1 cellular context compared by ENCODE assay signal in genomic region chr11:112086422-112087191, GRCh38.
TF ChIP-seq lines count a peak whose summit lies in the region.

Gene SDHD (plus strand): TSS chr11:112086873. CDS start chr11:112086908, 35 bp downstream.
A gene with protein sequence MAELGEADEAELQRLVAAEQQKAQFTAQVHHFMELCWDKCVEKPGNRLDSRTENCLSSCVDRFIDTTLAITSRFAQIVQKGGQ (minus strand): TSS chr11:112086756. CDS start chr11:112086723, 33 bp downstream.

TF ChIP-seq in HepG2, 621 proteins besides CTCF, POLR2A, EP300 and RAD21 (continued from another document and continues in another):
- TF ChIP-seq ZNF800 (CRISPR knock-in tag; IDR thresholded peaks at IDR 0.05): no peak
- no peak for TF ChIP-seq CREB3 (CRISPR knock-in tag; IDR thresholded peaks at IDR 0.05)
- peak; percentile 98 for TF ChIP-seq GATAD1 (CRISPR knock-in tag; IDR thresholded peaks at IDR 0.05)
- peak; percentile 93 for TF ChIP-seq HOXA3 (CRISPR knock-in tag; IDR thresholded peaks at IDR 0.05)
- TF ChIP-seq CENPX (CRISPR knock-in tag; IDR thresholded peaks at IDR 0.05): no peak
- no peak for TF ChIP-seq BHLHE40 (IDR thresholded peaks at IDR 0.05; ENCODE audit: low read length)
- TF ChIP-seq ZNF326 (CRISPR knock-in tag; IDR thresholded peaks at IDR 0.05; ENCODE audit: borderline replicate concordance): no peak
- TF ChIP-seq, protein P1, sequence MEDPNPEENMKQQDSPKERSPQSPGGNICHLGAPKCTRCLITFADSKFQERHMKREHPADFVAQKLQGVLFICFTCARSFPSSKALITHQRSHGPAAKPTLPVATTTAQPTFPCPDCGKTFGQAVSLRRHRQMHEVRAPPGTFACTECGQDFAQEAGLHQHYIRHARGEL (CRISPR knock-in tag; IDR thresholded peaks at IDR 0.05): no peak
- no peak for TF ChIP-seq RCOR2 (CRISPR knock-in tag; IDR thresholded peaks at IDR 0.05)
- no peak for TF ChIP-seq ZNF597 (CRISPR knock-in tag; IDR thresholded peaks at IDR 0.05)
- TF ChIP-seq, protein P2, sequence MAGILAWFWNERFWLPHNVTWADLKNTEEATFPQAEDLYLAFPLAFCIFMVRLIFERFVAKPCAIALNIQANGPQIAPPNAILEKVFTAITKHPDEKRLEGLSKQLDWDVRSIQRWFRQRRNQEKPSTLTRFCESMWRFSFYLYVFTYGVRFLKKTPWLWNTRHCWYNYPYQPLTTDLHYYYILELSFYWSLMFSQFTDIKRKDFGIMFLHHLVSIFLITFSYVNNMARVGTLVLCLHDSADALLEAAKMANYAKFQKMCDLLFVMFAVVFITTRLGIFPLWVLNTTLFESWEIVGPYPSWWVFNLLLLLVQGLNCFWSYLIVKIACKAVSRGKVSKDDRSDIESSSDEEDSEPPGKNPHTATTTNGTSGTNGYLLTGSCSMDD (CRISPR knock-in tag; IDR thresholded peaks at IDR 0.05): no peak
- TF ChIP-seq ZNF383 (CRISPR knock-in tag; IDR thresholded peaks at IDR 0.05; ENCODE audit: borderline replicate concordance): no peak
- no peak for TF ChIP-seq SKI (IDR thresholded peaks at IDR 0.05; ENCODE audit: partially characterized antibody)
- no peak for TF ChIP-seq HINFP (CRISPR knock-in tag; IDR thresholded peaks at IDR 0.05; ENCODE audit: low read depth)
- no peak for TF ChIP-seq SNAI1 (CRISPR knock-in tag; IDR thresholded peaks at IDR 0.05; ENCODE audit: borderline replicate concordance)
- no peak for TF ChIP-seq DNMT3B (CRISPR knock-in tag; conservative IDR thresholded peaks at IDR 0.05)
- no peak; the same call in 1 of the 2 replicates for TF ChIP-seq KLF15 (CRISPR knock-in tag; IDR thresholded peaks at IDR 0.05; ENCODE audit: borderline replicate concordance)
- TF ChIP-seq BRD4 (CRISPR knock-in tag; IDR thresholded peaks at IDR 0.05): peak; percentile 93
- TF ChIP-seq, protein P3, sequence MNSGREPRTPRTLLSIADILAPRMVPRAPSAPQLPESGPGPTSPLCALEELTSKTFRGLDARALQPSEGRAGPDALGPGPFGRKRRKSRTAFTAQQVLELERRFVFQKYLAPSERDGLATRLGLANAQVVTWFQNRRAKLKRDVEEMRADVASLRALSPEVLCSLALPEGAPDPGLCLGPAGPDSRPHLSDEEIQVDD (CRISPR knock-in tag; IDR thresholded peaks at IDR 0.05; ENCODE audit: borderline replicate concordance): no peak
- no peak for TF ChIP-seq ZMYM2 (CRISPR knock-in tag; IDR thresholded peaks at IDR 0.05)
- TF ChIP-seq ZBTB1 (CRISPR knock-in tag; IDR thresholded peaks at IDR 0.05; ENCODE audit: borderline replicate concordance): no peak
- TF ChIP-seq ZBTB3 (CRISPR knock-in tag; IDR thresholded peaks at IDR 0.05; ENCODE audit: borderline replicate concordance, low read depth): no peak; the same call in 1 of the 2 replicates
- no peak for TF ChIP-seq ZBTB46 (CRISPR knock-in tag; IDR thresholded peaks at IDR 0.05; ENCODE audit: borderline replicate concordance)
- TF ChIP-seq PRDM15 (CRISPR knock-in tag; IDR thresholded peaks at IDR 0.05): no peak
- 0 out of 2 replicates have a peak, but pooled peaks have one; percentile 31 for TF ChIP-seq ZNF557 (CRISPR knock-in tag; IDR thresholded peaks at IDR 0.05)
- peak; percentile 88 for TF ChIP-seq CREM (IDR thresholded peaks at IDR 0.05)
- no peak for TF ChIP-seq CREM (CRISPR knock-in tag; IDR thresholded peaks at IDR 0.05)
- peak; percentile 96 for TF ChIP-seq POLR2AphosphoS5 (IDR thresholded peaks at IDR 0.05; ENCODE audit: low read depth, low read length)
- no peak; the same call in 1 of the 2 replicates for TF ChIP-seq ZNF512B (CRISPR knock-in tag; IDR thresholded peaks at IDR 0.05; ENCODE audit: borderline replicate concordance)
- TF ChIP-seq SP4 (CRISPR knock-in tag; IDR thresholded peaks at IDR 0.05): 0 out of 2 replicates have a peak, but pooled peaks have one; percentile 54
- peak; percentile 96 for TF ChIP-seq GABPA (IDR thresholded peaks at IDR 0.05; ENCODE audit: low read depth, low read length)
- TF ChIP-seq GABPA (CRISPR knock-in tag; IDR thresholded peaks at IDR 0.05; ENCODE audit: low read depth): peak; percentile 100
- no peak for TF ChIP-seq RBM22 (optimal IDR thresholded peaks at IDR 0.05; ENCODE audit: low read length)
- TF ChIP-seq ZNF430 (CRISPR knock-in tag; IDR thresholded peaks at IDR 0.05): no peak; the same call in 1 of the 2 replicates
- 0 out of 2 replicates have a peak, but pooled peaks have one; percentile 33 for TF ChIP-seq ZNF614 (CRISPR knock-in tag; IDR thresholded peaks at IDR 0.05; ENCODE audit: borderline replicate concordance)
- peak; percentile 94; the same call in 1 of the 2 replicates for TF ChIP-seq ZC3H13 (CRISPR knock-in tag; IDR thresholded peaks at IDR 0.05)
- no peak for TF ChIP-seq RFX3 (CRISPR knock-in tag; IDR thresholded peaks at IDR 0.05)
- peak; percentile 59; the same call in 1 of the 2 replicates for TF ChIP-seq ZNF709 (CRISPR knock-in tag; IDR thresholded peaks at IDR 0.05)
- TF ChIP-seq ZNF24 (IDR thresholded peaks at IDR 0.05): no peak
- TF ChIP-seq IKZF4 (CRISPR knock-in tag; IDR thresholded peaks at IDR 0.05; ENCODE audit: borderline replicate concordance, low read depth, not compliant biosample characterization): peak; percentile 74
- TF ChIP-seq, protein P4, sequence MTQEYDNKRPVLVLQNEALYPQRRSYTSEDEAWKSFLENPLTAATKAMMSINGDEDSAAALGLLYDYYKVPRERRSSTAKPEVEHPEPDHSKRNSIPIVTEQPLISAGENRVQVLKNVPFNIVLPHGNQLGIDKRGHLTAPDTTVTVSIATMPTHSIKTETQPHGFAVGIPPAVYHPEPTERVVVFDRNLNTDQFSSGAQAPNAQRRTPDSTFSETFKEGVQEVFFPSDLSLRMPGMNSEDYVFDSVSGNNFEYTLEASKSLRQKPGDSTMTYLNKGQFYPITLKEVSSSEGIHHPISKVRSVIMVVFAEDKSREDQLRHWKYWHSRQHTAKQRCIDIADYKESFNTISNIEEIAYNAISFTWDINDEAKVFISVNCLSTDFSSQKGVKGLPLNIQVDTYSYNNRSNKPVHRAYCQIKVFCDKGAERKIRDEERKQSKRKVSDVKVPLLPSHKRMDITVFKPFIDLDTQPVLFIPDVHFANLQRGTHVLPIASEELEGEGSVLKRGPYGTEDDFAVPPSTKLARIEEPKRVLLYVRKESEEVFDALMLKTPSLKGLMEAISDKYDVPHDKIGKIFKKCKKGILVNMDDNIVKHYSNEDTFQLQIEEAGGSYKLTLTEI (CRISPR knock-in tag; conservative IDR thresholded peaks at IDR 0.05): no peak
- TF ChIP-seq RNF2 (conservative IDR thresholded peaks at IDR 0.05; ENCODE audit: low read depth): peak; percentile 98
- peak; percentile 76 for TF ChIP-seq BCL6 (CRISPR knock-in tag; IDR thresholded peaks at IDR 0.05)
- TF ChIP-seq MBD4 (IDR thresholded peaks at IDR 0.05; ENCODE audit: borderline replicate concordance, low read length): no peak
- 0 out of 2 replicates have a peak, but pooled peaks have one; percentile 24 for TF ChIP-seq KLF12 (CRISPR knock-in tag; IDR thresholded peaks at IDR 0.05; ENCODE audit: borderline replicate concordance)
- TF ChIP-seq ZNF550 (CRISPR knock-in tag; IDR thresholded peaks at IDR 0.05; ENCODE audit: borderline replicate concordance): 0 out of 2 replicates have a peak, but pooled peaks have one; percentile 41
- TF ChIP-seq NFE2L2 (IDR thresholded peaks at IDR 0.05; ENCODE audit: low read length): no peak
- peak; percentile 88 for TF ChIP-seq RBFOX2 (IDR thresholded peaks at IDR 0.05; ENCODE audit: low read depth, low read length)
- no peak for TF ChIP-seq ZNF431 (CRISPR knock-in tag; IDR thresholded peaks at IDR 0.05; ENCODE audit: borderline replicate concordance, low read depth)
